12 cellular contexts compared by ENCODE assay signal in genomic region chr10:4081691-4082111, GRCh38.
A peak's percentile ranks its signal among the peaks of the same experiment; 100 is the strongest.
DNase-seq lines count a peak whose midpoint lies in the region; ATAC-seq, FAIRE-seq and TF ChIP-seq lines count a peak whose summit lies in the region.
"Had no signal": no experiment of that assay in that cellular context is flagged by ENCODE, and none has a peak within 500 bp of the region (broad histone marks: within the 10 kb centered on the region; RNA-seq: fewer than 3 reads in every experiment).

No MANE protein-coding gene starts in this region.

- peaks cover 56% of the 10 kb centered on the region for H3K4me1 Mint-ChIP-seq in CD4-positive, alpha-beta T cell (ENCODE audit: low read depth)
- peaks cover 29% of the 10 kb centered on the region for H3K4me1 Mint-ChIP-seq in astrocyte (ENCODE audit: low read depth, unreplicated experiment)

- DNase-seq in CD4-positive, alpha-beta T cell, result no peak
- DNase-seq in astrocyte (ENCODE audit: low read depth) (peak; percentile 64), hepatocyte (ENCODE audit: low spot score) (no peak), sciatic nerve (ENCODE audit: low spot score) (no peak), AG08396 (ENCODE audit: low spot score) (no peak)
- DNase-seq: activated T-cell treated with anti-CD3 and anti-CD28 coated beads, Interleukin-2, amount 50 U/mL, for 1 hour; KBM-7; Peyer's patch; stimulated activated CD4-positive, alpha-beta T cell treated with anti-CD3 and anti-CD28 coated beads, Interleukin-12 subunit alpha, Interleukin-12 subunit beta, amount 100 ng/mL, for 4 hours had no signal

- H3K79me2 ChIP-seq in astrocyte (ENCODE audit: insufficient read depth, low read length), result no peaks in the 10 kb centered on the region
- no peaks in the 10 kb centered on the region for H3K79me2 ChIP-seq in hepatocyte

- 53% methylated on average over 5 of the region's 5 CpGs for WGBS in hepatocyte (ENCODE audit: low lambda C conversion rate, missing lambda C conversion rate)

- H3K9ac ChIP-seq in astrocyte (ENCODE audit: low read length), result no peak overlapping the region

- H3K36me3 Mint-ChIP-seq in CD4-positive, alpha-beta T cell (ENCODE audit: low read depth), result no peaks in the 10 kb centered on the region
- no peaks in the 10 kb centered on the region for H3K36me3 Mint-ChIP-seq in astrocyte (ENCODE audit: low read depth, unreplicated experiment)

- H2AFZ ChIP-seq in astrocyte (ENCODE audit: low read depth, low read length) (peak overlapping the region; percentile 37), hepatocyte (no peak overlapping the region)

- TF ChIP-seq CTCF in CD4-positive, alpha-beta T cell (IDR thresholded peaks at IDR 0.05), result no peak
- no peak for TF ChIP-seq CTCF in astrocyte (IDR thresholded peaks at IDR 0.05; ENCODE audit: insufficient read depth, low read depth, low read length)
- TF ChIP-seq CTCF in hepatocyte (IDR thresholded peaks at IDR 0.05; ENCODE audit: poor library complexity), result no peak

- no peaks in the 10 kb centered on the region for H3K9me3 ChIP-seq in CD4-positive, alpha-beta T cell (ENCODE audit: control insufficient read depth, low read length)
- H3K9me3 ChIP-seq in astrocyte (ENCODE audit: insufficient read depth, low read depth, low read length) (no peaks in the 10 kb centered on the region), hepatocyte (ENCODE audit: low read depth) (no peaks in the 10 kb centered on the region)
- H3K9me3 ChIP-seq: Peyer's patch had no signal

- H3K4me3 ChIP-seq in astrocyte (ENCODE audit: insufficient read depth, low read depth, low read length) (no peak overlapping the region), hepatocyte (no peak overlapping the region)
- H3K4me3 ChIP-seq: Peyer's patch had no signal

- CTCF ChIA-PET in CD4-positive, alpha-beta T cell (lab: Charles Lee), result no interaction called here

- no peaks in the 10 kb centered on the region for H3K27me3 Mint-ChIP-seq in CD4-positive, alpha-beta T cell
- no peaks in the 10 kb centered on the region for H3K27me3 Mint-ChIP-seq in astrocyte (ENCODE audit: low read depth, unreplicated experiment)

- H3K4me1 ChIP-seq in astrocyte (ENCODE audit: insufficient read depth, low read length), result peaks cover 4% of the 10 kb centered on the region
- H3K4me1 ChIP-seq in hepatocyte (ENCODE audit: insufficient read depth), result peaks cover 7% of the 10 kb centered on the region

- H3K36me3 ChIP-seq in astrocyte (ENCODE audit: insufficient read depth, low read length) (no peaks in the 10 kb centered on the region), hepatocyte (replicated peaks; ENCODE audit: insufficient read depth, low read depth) (no peaks in the 10 kb centered on the region)
- H3K36me3 ChIP-seq: Peyer's patch had no signal

- no peak overlapping the region for H3K4me3 Mint-ChIP-seq in CD4-positive, alpha-beta T cell
- no peak overlapping the region for H3K4me3 Mint-ChIP-seq in astrocyte (ENCODE audit: unreplicated experiment)

- peak; percentile 65 for FAIRE-seq in astrocyte (lab: Jason Lieb, UNC)

- H3K27ac ChIP-seq in CD4-positive, alpha-beta T cell (ENCODE audit: low read depth, low read length), result no peak overlapping the region
- no peak overlapping the region for H3K27ac ChIP-seq in astrocyte (ENCODE audit: low read depth, low read length)
- H3K27ac ChIP-seq in hepatocyte, result peak overlapping the region; percentile 32
- H3K27ac ChIP-seq: Peyer's patch had no signal

- peak overlapping the region; percentile 90 for H3K27ac Mint-ChIP-seq in CD4-positive, alpha-beta T cell
- peak overlapping the region; percentile 44 for H3K27ac Mint-ChIP-seq in astrocyte (ENCODE audit: unreplicated experiment)

- intact Hi-C loops in CD4-positive, alpha-beta T cell (cut with DNase I, micrococcal nuclease), result no loop called here
- intact Hi-C loops in sciatic nerve (cut with DNase I), result no loop called here

- no peak overlapping the region for H3K4me2 ChIP-seq in astrocyte (ENCODE audit: low read length)
- no peak overlapping the region for H3K4me2 ChIP-seq in hepatocyte

- POLR2A ChIA-PET in CD4-positive, alpha-beta T cell (lab: Charles Lee), result interaction anchor here (0.7 kb wide), 1 partner anchor 49 kb away, joined by 3 read pairs; no protein-coding TSS in a partner anchor

- no peaks in the 10 kb centered on the region for H3K27me3 ChIP-seq in CD4-positive, alpha-beta T cell (ENCODE audit: control insufficient read depth, insufficient read depth, low read length)
- no peaks in the 10 kb centered on the region for H3K27me3 ChIP-seq in astrocyte (ENCODE audit: insufficient read depth, low read length)
- no peaks in the 10 kb centered on the region for H3K27me3 ChIP-seq in hepatocyte
- H3K27me3 ChIP-seq: Peyer's patch had no signal

- no peaks in the 10 kb centered on the region for H4K20me1 ChIP-seq in astrocyte (ENCODE audit: insufficient read depth, low read length)
- no peaks in the 10 kb centered on the region for H4K20me1 ChIP-seq in hepatocyte (ENCODE audit: insufficient read depth, poor library complexity, severe bottlenecking)

- ATAC-seq in CD4-positive, alpha-beta T cell (ENCODE audit: poor library complexity), result no peak
- ATAC-seq in sciatic nerve (peak; percentile 61), HG03460 (IDR thresholded peaks at IDR 0.05; ENCODE audit: unreplicated experiment) (no peak), GM19035 (IDR thresholded peaks at IDR 0.05; ENCODE audit: unreplicated experiment) (no peak), GM21786 (IDR thresholded peaks at IDR 0.05; ENCODE audit: unreplicated experiment) (no peak)

- H3K9me2 ChIP-seq in hepatocyte (replicated peaks; ENCODE audit: insufficient read depth), result no peaks in the 10 kb centered on the region

- no peaks in the 10 kb centered on the region for H3K9me3 Mint-ChIP-seq in CD4-positive, alpha-beta T cell
- peaks cover 2% of the 10 kb centered on the region for H3K9me3 Mint-ChIP-seq in astrocyte (ENCODE audit: unreplicated experiment)
